9 cellular contexts compared by ENCODE assay signal in genomic region chr12:61993734-61994345, GRCh38.
DNase-seq lines count a peak whose midpoint lies in the region; ATAC-seq and TF ChIP-seq lines count a peak whose summit lies in the region.
"Had no signal": no experiment of that assay in that cellular context is flagged by ENCODE, and none has a peak within 500 bp of the region (broad histone marks: within the 10 kb centered on the region; RNA-seq: fewer than 3 reads in every experiment).

No MANE protein-coding gene starts in this region.

- no peak overlapping the region for H3K27ac ChIP-seq in WERI-Rb-1
- H3K27ac ChIP-seq: SJSA1 had no signal

- H3K36me3 ChIP-seq in WERI-Rb-1, result no peaks in the 10 kb centered on the region
- H3K36me3 ChIP-seq: SJSA1 had no signal

- H3K27me3 ChIP-seq in WERI-Rb-1 (ENCODE audit: insufficient read depth, low read depth, severe bottlenecking), result no peaks in the 10 kb centered on the region
- H3K27me3 ChIP-seq: SJSA1 had no signal

- TF ChIP-seq CTCF in WERI-Rb-1 (IDR thresholded peaks at IDR 0.05; ENCODE audit: low read depth, low read length), result peak; percentile 76

- TF ChIP-seq RAD21 in Ishikawa (IDR thresholded peaks at IDR 0.05; ENCODE audit: low read depth), result peak; percentile 85

- peak; percentile 25 for DNase-seq in DMS114 treated with DMSO at 0.1 percent for 48 hours (lab: John Stamatoyannopoulos, UW; ENCODE audit: unreplicated experiment)
- no peak for DNase-seq in WERI-Rb-1
- peak; percentile 55 for DNase-seq in iPS-NIHi7 (ENCODE audit: extremely low spot score)
- DNase-seq in NCI-H526 treated with DMSO at 0.1 percent for 48 hours (lab: John Stamatoyannopoulos, UW), result no peak
- DNase-seq in stimulated activated naive CD4-positive, alpha-beta T cell (lab: John Stamatoyannopoulos, UW), result no peak
- no peak for DNase-seq in mucosa of gallbladder (ENCODE audit: low spot score)

- TF ChIP-seq EP300 in Ishikawa (IDR thresholded peaks at IDR 0.05; ENCODE audit: borderline replicate concordance), result no peak

- peak; percentile 84 for ATAC-seq in GM21360 (IDR thresholded peaks at IDR 0.05; ENCODE audit: unreplicated experiment)

- H3K9me3 ChIP-seq in WERI-Rb-1 (ENCODE audit: severe bottlenecking), result no peaks in the 10 kb centered on the region
- H3K9me3 ChIP-seq: SJSA1 had no signal

- no peak overlapping the region for H3K4me3 ChIP-seq in WERI-Rb-1 (ENCODE audit: low read depth, low read length)
- H3K4me3 ChIP-seq: SJSA1 had no signal

TF ChIP-seq in Ishikawa, 13 proteins besides CTCF, POLR2A, EP300 and RAD21:
- TF ChIP-seq CREB1 (IDR thresholded peaks at IDR 0.05; ENCODE audit: low read depth), result no peak
- no peak for TF ChIP-seq TAF1 (IDR thresholded peaks at IDR 0.05; ENCODE audit: low read depth)
- TF ChIP-seq TEAD4 (IDR thresholded peaks at IDR 0.05), result no peak
- no peak for TF ChIP-seq REST (IDR thresholded peaks at IDR 0.05; ENCODE audit: low read depth)
- TF ChIP-seq NFIC (IDR thresholded peaks at IDR 0.05), result no peak
- TF ChIP-seq TCF12 (IDR thresholded peaks at IDR 0.05; ENCODE audit: low read depth), result no peak
- TF ChIP-seq USF1 (IDR thresholded peaks at IDR 0.05), result no peak
- TF ChIP-seq CEBPB (IDR thresholded peaks at IDR 0.05), result no peak
- no peak for TF ChIP-seq ZBTB7A (IDR thresholded peaks at IDR 0.05; ENCODE audit: low read depth)
- TF ChIP-seq EGR1 (IDR thresholded peaks at IDR 0.05), result no peak
- TF ChIP-seq FOXM1 (IDR thresholded peaks at IDR 0.05; ENCODE audit: borderline replicate concordance, low read depth), result no peak
- TF ChIP-seq MAX (IDR thresholded peaks at IDR 0.05), result no peak
- TF ChIP-seq YY1 (IDR thresholded peaks at IDR 0.05; ENCODE audit: low read depth), result no peak

Comparison
In these comparisons a context has a peak if more than half of its experiments do, and no peak if none do; other contexts are left out.
1. DNase-seq: peak in DMS114 treated with DMSO at 0.1 percent for 48 hours (single experiment) and iPS-NIHi7 (single experiment); none in WERI-Rb-1 (single experiment), NCI-H526 treated with DMSO at 0.1 percent for 48 hours (single experiment), stimulated activated naive CD4-positive, alpha-beta T cell (0 of 6) and mucosa of gallbladder (single experiment).